ENCODE assay signal across 8 cellular contexts in genomic region chr3:69386535-69387385, GRCh38. TPM values are rescaled to one million over a fixed set of nuclear protein-coding genes. Genes with fewer than 3 reads are reported as not detected.
DNase-seq lines count a peak whose midpoint lies in the region; ATAC-seq and TF ChIP-seq lines count a peak whose summit lies in the region.

No MANE protein-coding gene starts in this region.

- POLR2A ChIA-PET in HEK293 (lab: Yijun Ruan, JAX), result no interaction called here

- peaks cover 20% of the 10 kb centered on the region for H3K4me1 Mint-ChIP-seq in chondrocyte (ENCODE audit: low read depth)
- peaks cover 27% of the 10 kb centered on the region in 2 donors for H3K4me1 Mint-ChIP-seq in natural killer cell

- H3K27me3 ChIP-seq in BE2C, result no peaks in the 10 kb centered on the region

- TF ChIP-seq CTCF in BE2C (IDR thresholded peaks at IDR 0.05; ENCODE audit: low read depth, low read length), result no peak
- no peak for TF ChIP-seq CTCF in HEK293 (tag by site-specific recombination; IDR thresholded peaks at IDR 0.05)
- TF ChIP-seq CTCF in chondrocyte (IDR thresholded peaks at IDR 0.05), result no peak
- no peak for TF ChIP-seq CTCF in natural killer cell (IDR thresholded peaks at IDR 0.05)

- H3K9me3 ChIP-seq in BE2C (no peaks in the 10 kb centered on the region), HEK293 (ENCODE audit: control insufficient read depth, insufficient read depth, low read depth, low read length) (no peaks in the 10 kb centered on the region)

- no peaks in the 10 kb centered on the region for H3K9me3 Mint-ChIP-seq in chondrocyte (ENCODE audit: low read depth)
- no peaks in the 10 kb centered on the region for H3K9me3 Mint-ChIP-seq in natural killer cell

- H3K4me3 Mint-ChIP-seq in chondrocyte (ENCODE audit: unreplicated experiment) (peak overlapping the region; percentile 72), natural killer cell (peak overlapping the region; percentile 92)

- H3K27ac ChIP-seq in HEK293 (ENCODE audit: extremely low read depth, low read depth, low read length), result no peak overlapping the region

- CTCF ChIA-PET in HEK293 (lab: Yijun Ruan, JAX), result interaction anchor here (1.1 to 2.1 kb wide), 4 partner anchors 23 to 225 kb away, joined by 3 to 6 read pairs (median 3); no protein-coding TSS in a partner anchor

- H3K27ac Mint-ChIP-seq in chondrocyte (ENCODE audit: unreplicated experiment) (no peak overlapping the region), natural killer cell (peak overlapping the region; percentile 58 to 74)

- H3K27me3 Mint-ChIP-seq in chondrocyte (ENCODE audit: low read depth), result peaks cover 2% of the 10 kb centered on the region
- H3K27me3 Mint-ChIP-seq in natural killer cell (ENCODE audit: low read depth in 2 of 2), result no peaks in the 10 kb centered on the region

- ATAC-seq in natural killer cell, result peak; percentile 45 to 61 (median 59)
- ATAC-seq in GM18511 (IDR thresholded peaks at IDR 0.05; ENCODE audit: unreplicated experiment), result no peak

- H3K4me3 ChIP-seq in BE2C (ENCODE audit: low read depth, low read length) (peak overlapping the region; percentile 62), HEK293 (ENCODE audit: low read depth, low read length) (peak overlapping the region; percentile 54)

- intact Hi-C loops in natural killer cell (cut with micrococcal nuclease), result no loop called here

- H3K36me3 ChIP-seq in BE2C, result no peaks in the 10 kb centered on the region
- no peaks in the 10 kb centered on the region for H3K36me3 ChIP-seq in HEK293 (ENCODE audit: control insufficient read depth in 2 of 2, insufficient read depth in 1 of 2, low read length in 2 of 2)

- H3K36me3 Mint-ChIP-seq in chondrocyte (ENCODE audit: low read depth), result no peaks in the 10 kb centered on the region
- no peaks in the 10 kb centered on the region for H3K36me3 Mint-ChIP-seq in natural killer cell

- H3K4me1 ChIP-seq in BE2C (no peaks in the 10 kb centered on the region), HEK293 (ENCODE audit: control insufficient read depth, insufficient read depth, low read length) (no peaks in the 10 kb centered on the region; the same call in 1 of the 2 replicates)

- DNase-seq in BE2C, result no peak
- no peak for DNase-seq in chondrocyte (ENCODE audit: low spot score)
- no peak for DNase-seq in natural killer cell
- DNase-seq in GM03348 (ENCODE audit: low spot score), result no peak
- DNase-seq in stimulated activated CD4-positive, alpha-beta T cell treated with anti-CD3 and anti-CD28 coated beads, Interleukin-15, amount 100 ng/mL, for 24 hours, result no peak
- DNase-seq in GDM1 (lab: John Stamatoyannopoulos, UW), result no peak

TF ChIP-seq in HEK293, 187 proteins besides CTCF, POLR2A, EP300 and RAD21:
- TF ChIP-seq SCRT2 (tag by site-specific recombination; IDR thresholded peaks at IDR 0.05) (peak; percentile 80), YY2 (tag by site-specific recombination; IDR thresholded peaks at IDR 0.05) (no peak)

RNA-seq across cellular contexts. Expression of gene FRMD4B, which starts 0.9 kb away (rescaled TPM):
- polyA plus RNA-seq in BE2C (2012; ENCODE audit: insufficient read depth, insufficient read length, low read depth), result 8.0 TPM
- 3.7 to 10.6 TPM (median 4.1 TPM) in 3 replicates for total RNA-seq in chondrocyte
- total RNA-seq in natural killer cell, result 10 to 100 TPM in 1 of 3 donors, 1 to 10 TPM in 2; 8.5 to 19.8 (median 9.4) TPM
